In genomic region chr1:97368296-97368695, GRCh38 we compare ENCODE assay signal across 26 cellular contexts.
"Had no signal": no experiment of that assay in that cellular context is flagged by ENCODE, and none has a peak within 500 bp of the region (broad histone marks: within the 10 kb centered on the region; RNA-seq: fewer than 3 reads in every experiment).

No MANE protein-coding gene starts in this region.

- H3K27ac ChIP-seq: colonic mucosa, esophagus squamous epithelium, gastroesophageal sphincter, heart left ventricle, hepatocyte, left lung, lower lobe of right lung had no signal

- H3K27me3 ChIP-seq: colonic mucosa, esophagus squamous epithelium, gastroesophageal sphincter, heart left ventricle, hepatocyte, left lung had no signal

- H3K4me1 Mint-ChIP-seq: immature natural killer cell; memory B cell; naive thymus-derived CD4-positive, alpha-beta T cell had no signal

- H3K4me3 Mint-ChIP-seq: dendritic cell treated with granulocyte-macrophage colony-stimulating factor and Interleukin-4, amounts not matched to agents 40 ng/mL and 50 ng/mL, for 4 days; effector memory CD8-positive, alpha-beta T cell; endodermal cell; immature natural killer cell; memory B cell; naive thymus-derived CD4-positive, alpha-beta T cell had no signal

- H3K27me3 Mint-ChIP-seq: dendritic cell treated with granulocyte-macrophage colony-stimulating factor and Interleukin-4, amounts not matched to agents 40 ng/mL and 50 ng/mL, for 4 days; effector memory CD8-positive, alpha-beta T cell; memory B cell; naive thymus-derived CD4-positive, alpha-beta T cell had no signal

- H3K36me3 ChIP-seq: colonic mucosa, lower lobe of right lung had no signal

- H3K4me3 ChIP-seq: colonic mucosa, esophagus squamous epithelium, gastroesophageal sphincter, heart left ventricle, hepatocyte, left lung, lower lobe of right lung had no signal

- H3K27ac Mint-ChIP-seq: dendritic cell treated with granulocyte-macrophage colony-stimulating factor and Interleukin-4, amounts not matched to agents 40 ng/mL and 50 ng/mL, for 4 days; effector memory CD8-positive, alpha-beta T cell; endodermal cell; immature natural killer cell; memory B cell; naive thymus-derived CD4-positive, alpha-beta T cell had no signal

- H3K4me1 ChIP-seq: colonic mucosa, esophagus squamous epithelium, gastroesophageal sphincter, heart left ventricle, left lung, lower lobe of right lung had no signal

- H2AFZ ChIP-seq: hepatocyte had no signal

- ATAC-seq: effector memory CD8-positive, alpha-beta T cell; esophagus mucosa; gastroesophageal sphincter; heart left ventricle; left cardiac atrium; left lung; left ventricle myocardium superior; lower lobe of right lung; naive thymus-derived CD4-positive, alpha-beta T cell had no signal

- FAIRE-seq: endometrium, frontal cortex had no signal

- H3K79me2 ChIP-seq: hepatocyte had no signal

- H3K9me3 Mint-ChIP-seq: dendritic cell treated with granulocyte-macrophage colony-stimulating factor and Interleukin-4, amounts not matched to agents 40 ng/mL and 50 ng/mL, for 4 days; effector memory CD8-positive, alpha-beta T cell; endodermal cell; immature natural killer cell; memory B cell had no signal

- H3K9me3 ChIP-seq: colonic mucosa, esophagus squamous epithelium, gastroesophageal sphincter, left lung, lower lobe of right lung had no signal

- H3K4me2 ChIP-seq: hepatocyte had no signal

- DNase-seq: colonic mucosa; cortex of kidney; effector CD8-positive, alpha-beta T cell; effector memory CD8-positive, alpha-beta T cell; endodermal cell; erythroblast; esophagus squamous epithelium; foreskin fibroblast; heart left ventricle; hypothalamus; immature natural killer cell; islet precursor cell; left cardiac atrium; left lung; left ventricle myocardium superior; lower lobe of right lung; mesendoderm; midbrain; naive thymus-derived CD4-positive, alpha-beta T cell had no signal
